Comparison of ENCODE assay signal across 8 cellular contexts in the genomic region with DNA sequence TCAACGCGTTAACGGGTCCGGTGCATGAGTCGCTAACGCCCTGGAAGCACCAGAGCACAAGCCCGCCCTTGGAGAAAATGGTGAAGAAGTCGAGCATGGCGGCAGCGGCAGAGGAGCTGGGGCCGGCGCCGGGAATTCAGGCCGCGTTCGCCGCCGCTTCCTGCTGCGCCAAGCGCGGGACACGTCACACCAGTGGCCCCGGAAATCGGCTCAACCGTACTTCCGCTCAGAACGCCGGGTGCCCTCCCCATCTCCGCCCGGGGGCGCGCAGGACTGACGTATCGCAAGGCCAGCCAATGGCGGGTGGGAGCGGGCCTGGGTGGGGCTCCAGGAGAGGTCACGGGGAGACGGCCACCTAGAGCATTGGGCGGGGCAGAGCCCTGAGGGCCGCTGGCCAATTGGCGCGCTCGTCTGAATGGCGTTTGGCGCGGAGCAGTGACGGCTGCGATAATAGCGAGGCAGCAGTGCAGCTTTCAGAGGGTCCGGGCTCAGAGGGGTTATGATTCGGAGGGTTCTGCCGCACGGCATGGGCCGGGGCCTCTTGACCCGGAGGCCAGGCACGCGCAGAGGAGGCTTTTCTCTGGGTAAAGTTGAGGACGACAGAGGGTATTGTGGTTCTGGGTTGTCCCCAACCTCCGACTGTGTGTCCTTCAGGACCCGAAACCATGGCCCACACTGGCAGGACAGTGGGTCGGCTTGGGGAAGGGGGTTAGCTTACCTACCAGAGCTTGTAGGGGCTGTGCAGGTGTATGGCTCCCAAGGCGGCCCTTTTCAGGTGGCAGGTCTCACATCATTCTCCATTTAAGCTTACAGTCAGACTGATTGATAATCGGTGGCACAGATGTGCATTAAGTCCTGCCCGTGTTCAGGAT. TPM values are rescaled to one million over a fixed set of nuclear protein-coding genes. Genes with fewer than 3 reads are reported as not detected.
A peak's percentile ranks its signal among the peaks of the same experiment; 100 is the strongest.
DNase-seq lines count a peak whose midpoint lies in the region; ATAC-seq and TF ChIP-seq lines count a peak whose summit lies in the region.

A gene (plus strand): TSS at position 447 of the 872 bp plus-strand sequence. CDS start 53 bp downstream, at position 500.
A gene with protein sequence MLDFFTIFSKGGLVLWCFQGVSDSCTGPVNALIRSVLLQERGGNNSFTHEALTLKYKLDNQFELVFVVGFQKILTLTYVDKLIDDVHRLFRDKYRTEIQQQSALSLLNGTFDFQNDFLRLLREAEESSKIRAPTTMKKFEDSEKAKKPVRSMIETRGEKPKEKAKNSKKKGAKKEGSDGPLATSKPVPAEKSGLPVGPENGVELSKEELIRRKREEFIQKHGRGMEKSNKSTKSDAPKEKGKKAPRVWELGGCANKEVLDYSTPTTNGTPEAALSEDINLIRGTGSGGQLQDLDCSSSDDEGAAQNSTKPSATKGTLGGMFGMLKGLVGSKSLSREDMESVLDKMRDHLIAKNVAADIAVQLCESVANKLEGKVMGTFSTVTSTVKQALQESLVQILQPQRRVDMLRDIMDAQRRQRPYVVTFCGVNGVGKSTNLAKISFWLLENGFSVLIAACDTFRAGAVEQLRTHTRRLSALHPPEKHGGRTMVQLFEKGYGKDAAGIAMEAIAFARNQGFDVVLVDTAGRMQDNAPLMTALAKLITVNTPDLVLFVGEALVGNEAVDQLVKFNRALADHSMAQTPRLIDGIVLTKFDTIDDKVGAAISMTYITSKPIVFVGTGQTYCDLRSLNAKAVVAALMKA (minus strand): TSS at position 188 of the 872 bp plus-strand sequence. CDS start 91 bp downstream, at position 97.

- H4K20me1 ChIP-seq in OCI-LY1 (ENCODE audit: insufficient read depth, low read length) = no peaks in the 10 kb centered on the region

- H3K36me3 ChIP-seq in HUES64 (ENCODE audit: insufficient read depth, low read length) (peaks cover 57% of the 10 kb centered on the region), OCI-LY1 (ENCODE audit: insufficient read depth, low read length) (peaks cover 52% of the 10 kb centered on the region), mesodermal cell (ENCODE audit: control insufficient read depth, insufficient read depth, low read length) (peaks cover 55% of the 10 kb centered on the region)

- no peak within 1 kb of the TSS for H2AFZ ChIP-seq in OCI-LY1 (ENCODE audit: low read length)

- peak within 1 kb of the TSS; percentile 94 for H3K27ac Mint-ChIP-seq in Calu3 (ENCODE audit: unreplicated experiment)

- H3K9me2 ChIP-seq in OCI-LY1 (ENCODE audit: low read depth, low read length) = no peaks in the 10 kb centered on the region

- BruUV-seq in Calu3 (replicated peaks; lab: Mats Ljungman, UMichigan) = TSS peak; percentile 85

- H3K4me1 ChIP-seq in HUES64 (ENCODE audit: insufficient read depth, low read length) (0 out of 2 replicates have a peak, but pooled peaks cover 3% of the 10 kb centered on the region), OCI-LY1 (ENCODE audit: insufficient read depth, low read length, severe bottlenecking) (peaks cover 18% of the 10 kb centered on the region), mesodermal cell (ENCODE audit: control insufficient read depth, insufficient read depth, low read length, poor library complexity, severe bottlenecking) (peaks cover 7% of the 10 kb centered on the region)

- in situ Hi-C loops in endometrial microvascular endothelial cells (cut with HindIII; ENCODE audit: inconsistent ontology term, low pct_unique_long_range_greater_than_20kb, low sequenced_read_pairs) = no loop called here

- peaks cover 60% of the 10 kb centered on the region for H3K36me3 Mint-ChIP-seq in Calu3 (ENCODE audit: insufficient read depth, unreplicated experiment)

- H3F3A ChIP-seq in OCI-LY1 (ENCODE audit: insufficient read depth, low read length) = no peaks in the 10 kb centered on the region

- H3K4me3 Mint-ChIP-seq in Calu3 (ENCODE audit: low read depth, unreplicated experiment) = peak within 1 kb of the TSS; percentile 93

- H3K9ac ChIP-seq in HUES64 (ENCODE audit: low read depth, low read length) (peak within 1 kb of the TSS; percentile 95), OCI-LY1 (ENCODE audit: low read length) (peak within 1 kb of the TSS; percentile 89)

- WGBS in HUES64 = under 1% methylated on average over 64 of the region's 64 CpGs
- 0 to 1% methylated on average over 58 to 61 of the region's 64 CpGs for WGBS in mesodermal cell (ENCODE audit: insufficient coverage in 2 of 2), 2 experiments

- intact Hi-C loops in Calu3 (cut with micrococcal nuclease; ENCODE audit: unreplicated experiment) = no loop called here

- TF ChIP-seq CTCF in Calu3 (IDR thresholded peaks at IDR 0.05; ENCODE audit: unreplicated experiment) (no peak), OCI-LY1 (IDR thresholded peaks at IDR 0.05; ENCODE audit: low read length) (no peak)

- H3K27ac ChIP-seq in HUES64 (ENCODE audit: low read depth, low read length) (peak within 1 kb of the TSS; percentile 94), OCI-LY1 (ENCODE audit: low read depth, low read length, poor library complexity, severe bottlenecking) (no peak within 1 kb of the TSS), mesodermal cell (ENCODE audit: low read depth, low read length, severe bottlenecking) (peak within 1 kb of the TSS; percentile 95)

- H3K4me3 ChIP-seq in HUES64 (ENCODE audit: low read length) = peak within 1 kb of the TSS; percentile 76
- peak within 1 kb of the TSS; percentile 95 for H3K4me3 ChIP-seq in OCI-LY1 (ENCODE audit: low read depth, low read length, poor library complexity, severe bottlenecking)
- H3K4me3 ChIP-seq in mesodermal cell (ENCODE audit: extremely low read depth, insufficient read depth, low read length, poor library complexity, severe bottlenecking) = peak within 1 kb of the TSS; percentile 93

- peak; percentile 98 for DNase-seq in Calu3
- DNase-seq in activated CD8-positive, alpha-beta memory T cell treated with anti-CD3 and anti-CD28 coated beads, Interleukin-2, amount 50 U/mL, for 4 hours = peak; percentile 100
- peak; percentile 100 for DNase-seq in stimulated activated CD8-positive, alpha-beta memory T cell treated with anti-CD3 and anti-CD28 coated beads, Interleukin-15, amount 100 ng/mL, for 4 hours (ENCODE audit: low read depth in 2 of 2)

- H3K9me3 ChIP-seq in HUES64 (ENCODE audit: insufficient read depth, low read depth, low read length) (no peaks in the 10 kb centered on the region), OCI-LY1 (ENCODE audit: low read length) (no peaks in the 10 kb centered on the region), mesodermal cell (ENCODE audit: control insufficient read depth, low read length) (no peaks in the 10 kb centered on the region)

- no peaks in the 10 kb centered on the region for H3K9me3 Mint-ChIP-seq in Calu3 (ENCODE audit: low read depth, unreplicated experiment)

- peak within 1 kb of the TSS; percentile 78 for H3K4me2 ChIP-seq in OCI-LY1 (ENCODE audit: low read length)

- peaks cover 13% of the 10 kb centered on the region for H3K79me2 ChIP-seq in OCI-LY1 (ENCODE audit: insufficient read depth, low read length)

- H3K4me1 Mint-ChIP-seq in Calu3 (ENCODE audit: low read depth, unreplicated experiment) = peaks cover 15% of the 10 kb centered on the region

- CTCF ChIA-PET in Calu3 (lab: Charles Lee) = interaction anchor here (1.0 kb wide), 1 partner anchor 212 kb away, joined by 3 read pairs; no protein-coding TSS in a partner anchor

- peak; percentile 99 for ATAC-seq in GM21447 (IDR thresholded peaks at IDR 0.05; ENCODE audit: unreplicated experiment)

- H3K27me3 Mint-ChIP-seq in Calu3 (ENCODE audit: unreplicated experiment) = no peaks in the 10 kb centered on the region

- H3K27me3 ChIP-seq in HUES64 (ENCODE audit: insufficient read depth, low read length) (no peaks in the 10 kb centered on the region), OCI-LY1 (ENCODE audit: insufficient read depth, low read length) (no peaks in the 10 kb centered on the region)

RNA-seq across cellular contexts. Expression of the first gene that starts in this region (rescaled TPM):
- total RNA-seq in Calu3 (2022) = 34.9 and 40.1 TPM in 2 replicates
- polyA plus RNA-seq in HUES64 (2013, experiment 1 of 2) = 29.8 TPM
- 29.2 TPM for polyA plus RNA-seq in HUES64 (2013, experiment 2 of 2)
- 21.6 TPM for total RNA-seq in endometrial microvascular endothelial cells (ENCODE audit: inconsistent ontology term)
- 33.9 TPM for polyA plus RNA-seq in mesodermal cell (2013, experiment 1 of 2)
- polyA plus RNA-seq in mesodermal cell (2013, experiment 2 of 2) = 30.0 TPM

RNA-seq across cellular contexts. Expression of the second gene that starts in this region (rescaled TPM):
- 64.6 and 66.4 TPM in 2 replicates for total RNA-seq in Calu3 (2022)
- 37.5 TPM for polyA plus RNA-seq in HUES64 (2013, experiment 1 of 2)
- 41.3 TPM for polyA plus RNA-seq in HUES64 (2013, experiment 2 of 2)
- 126 TPM for total RNA-seq in endometrial microvascular endothelial cells (ENCODE audit: inconsistent ontology term)
- 79.0 TPM for polyA plus RNA-seq in mesodermal cell (2013, experiment 1 of 2)
- 69.9 TPM for polyA plus RNA-seq in mesodermal cell (2013, experiment 2 of 2)
